In the genomic region with DNA sequence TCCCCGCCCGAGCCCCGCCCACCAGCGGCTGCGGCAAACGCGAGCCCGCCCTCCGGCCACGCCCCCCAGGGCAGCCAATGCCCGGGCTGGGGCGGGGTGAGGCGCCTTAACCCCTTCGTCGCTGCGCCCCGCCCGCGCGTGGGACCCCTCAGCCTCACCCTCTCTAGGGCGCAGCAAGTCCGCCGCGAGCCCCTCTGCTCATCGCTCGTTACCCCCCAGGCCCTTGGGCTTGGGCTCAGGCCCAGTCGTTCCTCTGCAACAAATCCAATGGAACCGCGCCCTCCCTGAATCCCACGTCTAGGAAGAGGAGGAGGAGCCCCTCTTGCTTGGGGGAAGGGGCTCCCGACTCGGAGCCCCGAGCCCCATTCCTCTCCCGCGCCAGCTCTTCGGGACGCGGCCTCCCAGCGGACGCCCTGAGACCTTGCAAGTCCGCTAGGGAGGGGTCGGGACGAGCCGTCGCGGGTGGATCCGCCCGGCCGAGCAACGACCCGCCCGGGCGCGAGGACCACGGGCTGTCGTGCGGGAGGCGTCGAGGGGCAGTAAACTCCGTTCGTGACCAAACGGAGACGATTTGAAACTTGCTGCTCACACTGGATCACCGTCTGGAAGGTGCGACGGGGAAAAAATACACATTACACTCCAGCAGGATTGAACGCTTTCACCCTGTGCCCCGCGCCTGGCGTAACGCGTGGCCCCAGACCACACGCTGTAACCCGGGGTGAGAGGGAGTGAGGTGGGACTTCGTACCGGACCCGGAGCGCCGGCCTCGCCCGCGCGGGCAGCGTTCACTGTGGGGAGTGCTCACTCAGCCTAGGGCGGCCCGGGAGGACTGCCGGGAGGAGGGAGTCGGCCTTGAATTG, we compare ENCODE assay signal across 7 cellular contexts. TPM values are rescaled to one million over a fixed set of nuclear protein-coding genes. Genes with fewer than 3 reads are reported as not detected.
DNase-seq lines count a peak whose midpoint lies in the region; ATAC-seq, FAIRE-seq and TF ChIP-seq lines count a peak whose summit lies in the region.

No MANE protein-coding gene starts in this region.

- intact Hi-C loops in breast epithelium (cut with DNase I; ENCODE audit: low total_unique reads) = no loop called here

- peak; percentile 86 for ATAC-seq in GM18502 (IDR thresholded peaks at IDR 0.05; ENCODE audit: poor library complexity, unreplicated experiment)
- peak; percentile 79 for ATAC-seq in HG02970 (IDR thresholded peaks at IDR 0.05; ENCODE audit: low FRiP score, unreplicated experiment)

- TF ChIP-seq POLR2A in breast epithelium (IDR thresholded peaks at IDR 0.05) = no peak

- peak overlapping the region; percentile 97 for H3K4me3 ChIP-seq in WERI-Rb-1 (ENCODE audit: low read depth, low read length)
- peak overlapping the region; percentile 78 to 83 (median 79) for H3K4me3 ChIP-seq in breast epithelium
- peak overlapping the region; percentile 75 to 79 for H3K4me3 ChIP-seq in small intestine (ENCODE audit: low read depth in 1 of 2, low read length in 2 of 2)

- TF ChIP-seq CTCF in WERI-Rb-1 (IDR thresholded peaks at IDR 0.05; ENCODE audit: low read depth, low read length) = peak; percentile 22; the same call in 1 of the 2 replicates
- peak in 2 of 3 donors; percentile 30 to 35 for TF ChIP-seq CTCF in breast epithelium (IDR thresholded peaks at IDR 0.05)

- peaks cover 0 to 4% of the 10 kb centered on the region in 2 donors for H3K4me1 ChIP-seq in breast epithelium
- no peaks in the 10 kb centered on the region for H3K4me1 ChIP-seq in small intestine (ENCODE audit: control insufficient read depth in 2 of 2, insufficient read depth in 1 of 2, low read depth in 1 of 2, low read length in 1 of 2)

- H3K27me3 ChIP-seq in WERI-Rb-1 (ENCODE audit: insufficient read depth, low read depth, severe bottlenecking) (no peaks in the 10 kb centered on the region), breast epithelium (no peaks in the 10 kb centered on the region), small intestine (ENCODE audit: control insufficient read depth in 2 of 2, insufficient read depth in 2 of 2, low read length in 2 of 2) (peaks cover 0 to 2% of the 10 kb centered on the region in 2 donors)

- H3K27ac ChIP-seq in WERI-Rb-1 (peak overlapping the region; percentile 71), breast epithelium (peak overlapping the region; percentile 75 to 85), small intestine (ENCODE audit: low read depth in 1 of 2, low read length in 1 of 2) (peak overlapping the region; percentile 77 to 88)

- DNase-seq in NCI-H2107 treated with DMSO at 0.1 percent for 48 hours (lab: John Stamatoyannopoulos, UW; ENCODE audit: unreplicated experiment) = peak; percentile 35
- peak; percentile 91 for DNase-seq in WERI-Rb-1
- peak; percentile 84 to 89 for DNase-seq in breast epithelium (ENCODE audit: low spot score in 2 of 2)
- peak; percentile 98 for DNase-seq in iPS-NIHi11 (ENCODE audit: low spot score)
- peak; percentile 86 for DNase-seq in small intestine

- WGBS in small intestine, 3 donors = 0 to 1% (median 1%) methylated on average over 69 to 88 of the region's 88 CpGs

- FAIRE-seq in small intestine (lab: Jason Lieb, UNC) = no peak

- H3K36me3 ChIP-seq in WERI-Rb-1 (no peaks in the 10 kb centered on the region; the same call in none of the 2 replicates), breast epithelium (no peaks in the 10 kb centered on the region), small intestine (ENCODE audit: control insufficient read depth in 2 of 2, insufficient read depth in 2 of 2, low read length in 2 of 2) (no peaks in the 10 kb centered on the region)

- no peaks in the 10 kb centered on the region for H3K9me3 ChIP-seq in WERI-Rb-1 (ENCODE audit: severe bottlenecking)
- no peaks in the 10 kb centered on the region for H3K9me3 ChIP-seq in breast epithelium
- H3K9me3 ChIP-seq in small intestine (ENCODE audit: control insufficient read depth, low read depth) = no peaks in the 10 kb centered on the region

RNA-seq across cellular contexts. Expression of a gene that starts 0.5 kb away (rescaled TPM):
- total RNA-seq in breast epithelium = 10 to 100 TPM in 2 of 3 donors, 1 to 10 TPM in 1; 9.3 to 12.1 (median 11.3) TPM
- polyA plus RNA-seq in small intestine = 10 to 100 TPM in 1 of 3 donors, 1 to 10 TPM in 2; 7.3 to 19.9 (median 8.9) TPM

RNA-seq across cellular contexts. Expression of a gene that starts 14.1 kb away (rescaled TPM):
- 10 to 100 TPM; 15.4 to 18.3 (median 16.3) TPM for total RNA-seq in breast epithelium
- 10 to 100 TPM; 11.3 to 13.7 (median 12.5) TPM for polyA plus RNA-seq in small intestine

RNA-seq across cellular contexts. Expression of a gene that starts 14.1 kb away (rescaled TPM):
- 1 to 10 TPM; 5.9 to 8.9 (median 6.6) TPM for total RNA-seq in breast epithelium
- polyA plus RNA-seq in small intestine = 1 to 10 TPM; 4.0 to 4.6 (median 4.2) TPM

RNA-seq across cellular contexts. Expression of a gene that starts 30.7 kb away (rescaled TPM):
- 10 to 100 TPM; 87.1 to 91.8 (median 89.8) TPM for total RNA-seq in breast epithelium
- 10 to 100 TPM; 37.1 to 96.9 (median 55.1) TPM for polyA plus RNA-seq in small intestine

RNA-seq across cellular contexts. Expression of a gene that starts 35.5 kb away (rescaled TPM):
- 10 to 100 TPM; 35.2 to 43.6 (median 39.1) TPM for total RNA-seq in breast epithelium
- 10 to 100 TPM; 67.6 to 97.0 (median 71.8) TPM for polyA plus RNA-seq in small intestine

Comparison
In these comparisons a context has a peak if more than half of its experiments do, and no peak if none do; other contexts are left out.
1. Peak in every context shown above with its lines: DNase-seq, ATAC-seq, H3K4me3 ChIP-seq and H3K27ac ChIP-seq.
2. DNase-seq: peak in every context shown above with its lines; median percentile 98 in iPS-NIHi11; 91 in WERI-Rb-1; 86 in breast epithelium; 86 in small intestine; 35 in NCI-H2107 treated with DMSO at 0.1 percent for 48 hours.